ENCODE assay signal across 16 cellular contexts in the genomic region with DNA sequence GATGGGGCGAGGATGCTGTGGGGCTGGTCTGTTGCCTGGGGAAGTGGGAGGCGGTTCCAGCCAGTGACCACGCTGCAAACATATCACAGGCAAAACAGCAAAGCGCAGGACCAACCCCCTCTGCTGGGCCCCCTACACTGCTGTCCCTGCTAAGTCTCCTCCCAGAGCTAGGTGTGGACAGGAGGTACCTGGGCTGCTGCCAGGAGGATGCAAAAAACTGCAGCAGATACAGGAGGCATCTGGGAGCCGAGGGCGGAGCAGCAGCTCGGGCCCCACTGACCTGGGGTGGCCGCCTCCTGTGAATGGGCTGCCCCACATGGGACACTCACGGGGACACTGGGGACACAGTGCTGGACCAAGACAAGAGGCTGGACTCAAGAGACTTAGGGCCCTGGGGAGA. TPM values are rescaled to one million over a fixed set of nuclear protein-coding genes. Genes with fewer than 3 reads are reported as not detected.
DNase-seq lines count a peak whose midpoint lies in the region; ATAC-seq and TF ChIP-seq lines count a peak whose summit lies in the region.
"Had no signal": no experiment of that assay in that cellular context is flagged by ENCODE, and none has a peak within 500 bp of the region (broad histone marks: within the 10 kb centered on the region; RNA-seq: fewer than 3 reads in every experiment).

No MANE protein-coding gene starts in this region.

- H3K4me1 Mint-ChIP-seq in chondrocyte (ENCODE audit: low read depth) (peaks cover 4% of the 10 kb centered on the region), neural crest cell (peaks cover 29% of the 10 kb centered on the region)

- H3K27ac Mint-ChIP-seq in chondrocyte (ENCODE audit: unreplicated experiment): no peak overlapping the region
- no peak overlapping the region for H3K27ac Mint-ChIP-seq in neural crest cell (ENCODE audit: unreplicated experiment)
- H3K27ac Mint-ChIP-seq: CD8-positive, alpha-beta T cell; IgD-negative memory B cell had no signal

- no peaks in the 10 kb centered on the region for H3K36me3 ChIP-seq in right atrium auricular region
- H3K36me3 ChIP-seq in aorta (ENCODE audit: control insufficient read depth in 1 of 2, insufficient read depth in 2 of 2, low read length in 1 of 2): no peaks in the 10 kb centered on the region

- H3K27me3 ChIP-seq in right atrium auricular region: no peaks in the 10 kb centered on the region
- H3K27me3 ChIP-seq in aorta (ENCODE audit: control insufficient read depth in 1 of 2, insufficient read depth in 2 of 2, low read length in 1 of 2): no peaks in the 10 kb centered on the region

- intact Hi-C loops in Right ventricle myocardium inferior (cut with DNase I): loop anchor here (1.0 to 5.0 kb wide), 3 partner anchors 182 to 310 kb away; partner anchors contain the start of gene COL23A1
- intact Hi-C loops in aorta (cut with DNase I): loop anchor here (2.0 to 10.0 kb wide), 3 partner anchors 307 to 574 kb away; partner anchors contain the start of gene ZNF354B (in 1 of the 2)

- H3K36me3 Mint-ChIP-seq in chondrocyte (ENCODE audit: low read depth) (peaks cover 4% of the 10 kb centered on the region), neural crest cell (ENCODE audit: low read depth) (peaks cover 9% of the 10 kb centered on the region)
- H3K36me3 Mint-ChIP-seq: CD8-positive, alpha-beta T cell had no signal

- peaks cover 0 to 6% of the 10 kb centered on the region in 2 donors for H3K9me3 ChIP-seq in right atrium auricular region
- no peaks in the 10 kb centered on the region for H3K9me3 ChIP-seq in aorta (ENCODE audit: control insufficient read depth, low read length)

- DNase-seq in Right ventricle myocardium inferior (ENCODE audit: missing footprints): peak; percentile 58
- no peak for DNase-seq in right atrium auricular region (ENCODE audit: low spot score)
- DNase-seq in chondrocyte (ENCODE audit: low spot score): peak; percentile 84
- no peak for DNase-seq in neural crest cell (ENCODE audit: low read depth, low spot score)
- peak; percentile 44 to 53 for DNase-seq in aorta
- no peak for DNase-seq in G401 (ENCODE audit: low spot score)
- no peak for DNase-seq in NCI-H226
- DNase-seq: NCI-H1436, NCI-H2081 treated with DMSO at 0.1 percent for 48 hours, NCI-H2171 had no signal

- H3K27me3 Mint-ChIP-seq in chondrocyte (ENCODE audit: low read depth) (peaks cover 19% of the 10 kb centered on the region), neural crest cell (ENCODE audit: low read depth) (peaks cover 7% of the 10 kb centered on the region)

- H3K27ac ChIP-seq in right atrium auricular region (no peak overlapping the region), aorta (ENCODE audit: low read depth in 1 of 2, low read length in 2 of 2) (no peak overlapping the region)
- H3K27ac ChIP-seq: A549, C4-2B, KMS-11 had no signal

- H3K4me3 Mint-ChIP-seq in chondrocyte (ENCODE audit: unreplicated experiment): no peak overlapping the region
- peak overlapping the region; percentile 15 for H3K4me3 Mint-ChIP-seq in neural crest cell
- H3K4me3 Mint-ChIP-seq: CD8-positive, alpha-beta T cell; IgD-negative memory B cell had no signal

- 95% methylated on average over 9 of the region's 9 CpGs for WGBS in aorta, 2 donors

- ATAC-seq in Right ventricle myocardium inferior (no peak), aorta (ENCODE audit: low FRiP score) (no peak), GM19351 (IDR thresholded peaks at IDR 0.05; ENCODE audit: unreplicated experiment) (no peak)
- ATAC-seq: CD8-positive, alpha-beta T cell had no signal

- H3K4me3 ChIP-seq in right atrium auricular region (no peak overlapping the region), aorta (ENCODE audit: low read length in 2 of 2) (no peak overlapping the region)
- H3K4me3 ChIP-seq: A549 had no signal

- H3K4me1 ChIP-seq in right atrium auricular region (peaks cover 0 to 17% of the 10 kb centered on the region in 2 donors), aorta (ENCODE audit: control insufficient read depth in 1 of 2, insufficient read depth in 2 of 2, low read length in 2 of 2) (no peaks in the 10 kb centered on the region)
- H3K4me1 ChIP-seq: A549 had no signal

- H3K9me3 Mint-ChIP-seq in chondrocyte (ENCODE audit: low read depth) (peaks cover 15% of the 10 kb centered on the region), neural crest cell (peaks cover 12% of the 10 kb centered on the region)

- TF ChIP-seq CTCF in right atrium auricular region (IDR thresholded peaks at IDR 0.05) (no peak), chondrocyte (IDR thresholded peaks at IDR 0.05) (no peak), neural crest cell (conservative IDR thresholded peaks at IDR 0.05) (no peak)

- in situ Hi-C loops in G401 (cut with HindIII; ENCODE audit: low sequenced_read_pairs): no loop called here

RNA-seq across cellular contexts. Expression of gene PHYKPL, which starts 48.0 kb away (rescaled TPM):
- total RNA-seq in Right ventricle myocardium inferior (34.5 TPM), right atrium auricular region (10 to 100 TPM; 22.8 to 34.5 TPM), chondrocyte (40.0 to 49.1 TPM (median 43.8 TPM) in 3 replicates), neural crest cell (53.9 and 55.7 TPM in 2 replicates), aorta (100 to 1,000 TPM in 1 of 2 donors, 10 to 100 TPM in 1; 88.3 to 164 TPM)
- polyA plus RNA-seq in aorta: 10 to 100 TPM; 16.9 to 72.0 TPM
- 26.6 and 32.6 TPM in 2 replicates for total RNA-seq in G401 (2014; rRNA removed; shearing (Covaris generic))

Comparison
In these comparisons a context has a peak if more than half of its experiments do, and no peak if none do; other contexts are left out.
1. DNase-seq: peak in Right ventricle myocardium inferior (single experiment), chondrocyte (single experiment) and aorta (2 of 2); none in right atrium auricular region (single experiment), neural crest cell (single experiment), G401 (single experiment) and NCI-H226 (single experiment).